21 cellular contexts compared by ENCODE assay signal in genomic region chr10:112738586-112739218, GRCh38.
A peak's percentile ranks its signal among the peaks of the same experiment; 100 is the strongest.
DNase-seq lines count a peak whose midpoint lies in the region; ATAC-seq, FAIRE-seq and TF ChIP-seq lines count a peak whose summit lies in the region.
"Had no signal": no experiment of that assay in that cellular context is flagged by ENCODE, and none has a peak within 500 bp of the region (broad histone marks: within the 10 kb centered on the region; RNA-seq: fewer than 3 reads in every experiment).

No MANE protein-coding gene starts in this region.

- H3K9ac ChIP-seq in HepG2 (ENCODE audit: insufficient read depth, low read depth, low read length), result peak overlapping the region; percentile 58
- no peak overlapping the region for H3K9ac ChIP-seq in fibroblast of lung (ENCODE audit: insufficient read depth, low read length)
- H3K9ac ChIP-seq in neural progenitor cell, result no peak overlapping the region
- H3K9ac ChIP-seq: GM23248, SK-N-SH had no signal

- no peak for TF ChIP-seq EP300 in HepG2 (IDR thresholded peaks at IDR 0.05; ENCODE audit: low read depth in 2 of 2, low read length in 2 of 2)
- no peak for TF ChIP-seq EP300 in HepG2 (CRISPR knock-in tag; IDR thresholded peaks at IDR 0.05; ENCODE audit: borderline replicate concordance)

- in situ Hi-C loops in HepG2 (cut with HindIII; ENCODE audit: extremely low pct_ligation_motif_present, low pct_unique_long_range_greater_than_20kb), result no loop called here

- no TSS peak for BruUV-seq in HepG2 (replicated peaks; lab: Mats Ljungman, UMichigan)

- H3K4me3 Mint-ChIP-seq in neural progenitor cell, result no peak overlapping the region

- H3K27ac Mint-ChIP-seq in neural progenitor cell, result peak overlapping the region; percentile 39

- no peaks in the 10 kb centered on the region for H3K9me3 Mint-ChIP-seq in neural progenitor cell

- TF ChIP-seq CTCF in HepG2 (CRISPR knock-in tag; IDR thresholded peaks at IDR 0.05), result no peak
- no peak for TF ChIP-seq CTCF in right lobe of liver (IDR thresholded peaks at IDR 0.05)
- no peak for TF ChIP-seq CTCF in fibroblast of lung (conservative IDR thresholded peaks at IDR 0.05 in 1 of 2, IDR thresholded peaks at IDR 0.05 in 1 of 2; ENCODE audit: low read depth in 1 of 2, low read length in 2 of 2)
- no peak for TF ChIP-seq CTCF in neural progenitor cell (IDR thresholded peaks at IDR 0.05)

- no peaks in the 10 kb centered on the region for H3K27me3 ChIP-seq in HepG2 (ENCODE audit: control insufficient read depth in 1 of 2, insufficient read depth in 2 of 2, low read length in 2 of 2)
- no peaks in the 10 kb centered on the region for H3K27me3 ChIP-seq in right lobe of liver
- no peaks in the 10 kb centered on the region for H3K27me3 ChIP-seq in fibroblast of lung (ENCODE audit: control insufficient read depth, insufficient read depth, low read length)
- H3K27me3 ChIP-seq in neural progenitor cell, result no peaks in the 10 kb centered on the region

- H3K9me3 ChIP-seq in HepG2 (ENCODE audit: low read length), result no peaks in the 10 kb centered on the region
- no peaks in the 10 kb centered on the region for H3K9me3 ChIP-seq in right lobe of liver
- H3K9me3 ChIP-seq in fibroblast of lung (ENCODE audit: control insufficient read depth, insufficient read depth, low read depth, low read length), result no peaks in the 10 kb centered on the region
- H3K9me3 ChIP-seq in neural progenitor cell (ENCODE audit: low read depth), result no peaks in the 10 kb centered on the region
- H3K9me3 ChIP-seq: SK-N-SH had no signal

- peaks cover 3% of the 10 kb centered on the region for H3K27me3 Mint-ChIP-seq in neural progenitor cell (ENCODE audit: insufficient read depth, low read depth)

- H3K4me2 ChIP-seq in HepG2 (ENCODE audit: low read depth, low read length), result peak overlapping the region; percentile 60
- no peak overlapping the region for H3K4me2 ChIP-seq in fibroblast of lung (ENCODE audit: extremely low read depth, insufficient read depth, low read length)
- no peak overlapping the region for H3K4me2 ChIP-seq in neural progenitor cell
- H3K4me2 ChIP-seq: SK-N-SH had no signal

- no peak overlapping the region for H2AFZ ChIP-seq in HepG2 (ENCODE audit: low read length)
- no peak overlapping the region for H2AFZ ChIP-seq in fibroblast of lung (ENCODE audit: low read length)
- no peak overlapping the region for H2AFZ ChIP-seq in neural progenitor cell (replicated peaks)
- H2AFZ ChIP-seq: GM23248 had no signal

- no peak for TF ChIP-seq RAD21 in HepG2 (CRISPR knock-in tag; IDR thresholded peaks at IDR 0.05)

- FAIRE-seq in HepG2 (lab: Jason Lieb, UNC), result peak; percentile 18
- FAIRE-seq: A204.1, K562 had no signal

- H3K4me1 ChIP-seq in HepG2 (ENCODE audit: insufficient read depth, low read length) (peaks cover 63% of the 10 kb centered on the region), right lobe of liver (peaks cover 1 to 47% (median 14%) of the 10 kb centered on the region in 4 donors), fibroblast of lung (ENCODE audit: control insufficient read depth, extremely low read depth, insufficient read depth, low read length) (peaks cover 6% of the 10 kb centered on the region), neural progenitor cell (peaks cover 24% of the 10 kb centered on the region)

- POLR2A ChIA-PET in HepG2 (lab: Yijun Ruan, JAX), result interaction anchor here (0.8 to 4.6 kb wide), 9 partner anchors 10 to 212 kb away, joined by 3 to 31 read pairs (median 7); partner anchors contain the start of gene TCF7L2

- 82% methylated on average over 5 of the region's 9 CpGs for WGBS in HepG2 (ENCODE audit: low lambda C conversion rate)
- WGBS in right lobe of liver (ENCODE audit: insufficient coverage, low coverage, low lambda C conversion rate, missing lambda C conversion rate), result 79% methylated on average over 4 of the region's 9 CpGs

- DNase-seq in HepG2 (ENCODE audit: low spot score) (peak; percentile 54), right lobe of liver (no peak), fibroblast of lung (ENCODE audit: low read depth in 2 of 2) (peak; percentile 10 to 64), neural progenitor cell (ENCODE audit: low spot score) (peak; percentile 43), NCI-H1092 treated with DMSO at 0.1 percent for 48 hours (lab: John Stamatoyannopoulos, UW) (no peak), NCI-H226 (no peak)
- no peak for DNase-seq in stimulated activated naive CD4-positive, alpha-beta T cell treated with Interleukin-2 at 50 U/mL for 16 hours (lab: John Stamatoyannopoulos, UW)
- DNase-seq: COR-L47, DMS53, GDM1, GM23248, NCI-H1092, NCI-H1694, NCI-H446, NCI-H748 treated with DMSO at 0.1 percent for 48 hours, PC-3, SK-N-SH had no signal

- H3K36me3 ChIP-seq in HepG2 (replicated peaks in 1 of 2; ENCODE audit: control insufficient read depth in 1 of 2, insufficient read depth in 2 of 2, low read length in 2 of 2) (no peaks in the 10 kb centered on the region), right lobe of liver (no peaks in the 10 kb centered on the region), fibroblast of lung (ENCODE audit: control insufficient read depth, insufficient read depth, low read length) (no peaks in the 10 kb centered on the region), neural progenitor cell (no peaks in the 10 kb centered on the region)

- H3K79me2 ChIP-seq in HepG2 (ENCODE audit: insufficient read depth, low read length), result no peaks in the 10 kb centered on the region
- H3K79me2 ChIP-seq in fibroblast of lung (ENCODE audit: control insufficient read depth, insufficient read depth, low read length), result no peaks in the 10 kb centered on the region
- H3K79me2 ChIP-seq in neural progenitor cell (ENCODE audit: low read depth), result no peaks in the 10 kb centered on the region

- CTCF ChIA-PET in HepG2 (lab: Yijun Ruan, JAX; ENCODE audit: low intra/inter-chr PET ratio, low total read pairs), result no interaction called here

- H3K4me3 ChIP-seq in HepG2 (replicated peaks in 1 of 3; ENCODE audit: insufficient read depth in 1 of 3, low read depth in 2 of 3, low read length in 3 of 3), result peak overlapping the region in 1 of 3 experiments; percentile 13; a peak in 1 of 6 replicates
- no peak overlapping the region for H3K4me3 ChIP-seq in right lobe of liver
- H3K4me3 ChIP-seq in fibroblast of lung (replicated peaks in 1 of 4; ENCODE audit: control extremely low read depth in 1 of 4, insufficient read depth in 1 of 4, low read depth in 3 of 4, low read length in 4 of 4), result no peak overlapping the region
- no peak overlapping the region for H3K4me3 ChIP-seq in neural progenitor cell
- H3K4me3 ChIP-seq: GM23248, K562 had no signal

- H4K20me1 ChIP-seq in HepG2 (ENCODE audit: insufficient read depth, low read length) (no peaks in the 10 kb centered on the region), fibroblast of lung (ENCODE audit: control insufficient read depth, extremely low read depth, insufficient read depth, low read length) (no peaks in the 10 kb centered on the region), neural progenitor cell (ENCODE audit: low read depth) (no peaks in the 10 kb centered on the region)

- peak overlapping the region; percentile 92 for H3K27ac ChIP-seq in HepG2 (ENCODE audit: extremely low read length, insufficient read depth, low read length)
- peak overlapping the region in 1 of 3 donors; percentile 38 for H3K27ac ChIP-seq in right lobe of liver
- no peak overlapping the region for H3K27ac ChIP-seq in fibroblast of lung (ENCODE audit: insufficient read depth, low read length)
- no peak overlapping the region for H3K27ac ChIP-seq in neural progenitor cell
- H3K27ac ChIP-seq: C4-2B, GM23248 had no signal

- intact Hi-C loops in HepG2 (cut with micrococcal nuclease; ENCODE audit: unreplicated experiment) (loop anchor here (1.0 to 5.0 kb wide), 2 partner anchors 10 to 176 kb away; no protein-coding TSS in a partner anchor), right lobe of liver (cut with DNase I) (no loop called here)

- H3K36me3 Mint-ChIP-seq in neural progenitor cell, result no peaks in the 10 kb centered on the region

- peaks cover 51% of the 10 kb centered on the region for H3K4me1 Mint-ChIP-seq in neural progenitor cell

- H3F3A ChIP-seq in neural progenitor cell (ENCODE audit: low read depth), result no peaks in the 10 kb centered on the region

- TF ChIP-seq POLR2A in HepG2 (IDR thresholded peaks at IDR 0.05; ENCODE audit: insufficient read depth in 1 of 2, low read depth in 2 of 2, low read length in 2 of 2) (no peak), right lobe of liver (IDR thresholded peaks at IDR 0.05) (no peak)

- ATAC-seq in HepG2 (peak; percentile 22), right lobe of liver (no peak), GM19463 (IDR thresholded peaks at IDR 0.05; ENCODE audit: unreplicated experiment) (no peak)
- ATAC-seq: K562, PC-3 had no signal

TF ChIP-seq in HepG2, 621 proteins besides CTCF, POLR2A, EP300 and RAD21 (continues in another document):
- peak; percentile 22; the same call in 1 of the 2 replicates for TF ChIP-seq ZNF292 (CRISPR knock-in tag; IDR thresholded peaks at IDR 0.05; ENCODE audit: borderline replicate concordance, low read depth)
- no peak; the same call in 1 of the 2 replicates for TF ChIP-seq ZFX (CRISPR knock-in tag; IDR thresholded peaks at IDR 0.05; ENCODE audit: low read depth)
- TF ChIP-seq AHR (CRISPR knock-in tag; IDR thresholded peaks at IDR 0.05), result peak; percentile 36; the same call in 1 of the 2 replicates
- no peak for TF ChIP-seq SYNCRIP (IDR thresholded peaks at IDR 0.05; ENCODE audit: insufficient read depth, low read depth, low read length)
- TF ChIP-seq BRCA1 (CRISPR knock-in tag; IDR thresholded peaks at IDR 0.05), result no peak
- TF ChIP-seq PITX1 (CRISPR knock-in tag; IDR thresholded peaks at IDR 0.05), result peak; percentile 23; the same call in 1 of the 2 replicates
- TF ChIP-seq KDM1A (CRISPR knock-in tag; IDR thresholded peaks at IDR 0.05), result 0 out of 2 replicates have a peak, but pooled peaks have one; percentile 10
- TF ChIP-seq DZIP1 (CRISPR knock-in tag; IDR thresholded peaks at IDR 0.05), result no peak

Comparison
In these comparisons a context has a peak if more than half of its experiments do, and no peak if none do; other contexts are left out.
1. DNase-seq: peak in HepG2 (single experiment), fibroblast of lung (2 of 2) and neural progenitor cell (single experiment); none in right lobe of liver (0 of 3), NCI-H1092 treated with DMSO at 0.1 percent for 48 hours (single experiment), stimulated activated naive CD4-positive, alpha-beta T cell treated with Interleukin-2 at 50 U/mL for 16 hours (single experiment) and NCI-H226 (single experiment).